In the genomic region with DNA sequence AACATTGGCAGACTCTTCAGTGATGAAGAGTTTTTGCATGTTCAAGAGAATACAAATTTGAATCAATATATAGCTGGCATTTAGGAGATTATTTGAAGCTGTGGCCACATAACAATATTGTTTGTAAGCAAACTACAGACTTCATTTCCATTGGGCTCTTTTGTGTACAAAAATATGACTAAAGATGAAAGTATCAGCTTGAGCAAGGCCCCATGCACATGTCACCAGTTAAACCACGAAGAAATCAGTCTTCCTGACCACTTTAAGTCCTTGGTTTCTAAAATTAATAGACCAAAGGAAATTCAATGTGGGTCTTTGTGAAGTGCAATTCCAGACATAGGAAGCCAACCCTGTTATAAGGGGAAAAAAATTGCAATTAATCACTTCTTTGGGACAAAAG, we compare ENCODE assay signal across 13 cellular contexts.
DNase-seq lines count a peak whose midpoint lies in the region; ATAC-seq and TF ChIP-seq lines count a peak whose summit lies in the region.
"Had no signal": no experiment of that assay in that cellular context is flagged by ENCODE, and none has a peak within 500 bp of the region (broad histone marks: within the 10 kb centered on the region; RNA-seq: fewer than 3 reads in every experiment).

No MANE protein-coding gene starts in this region.

- peaks cover 6% of the 10 kb centered on the region for H3K9me3 Mint-ChIP-seq in nephron progenitor cell

- TF ChIP-seq POLR2A in erythroblast (IDR thresholded peaks at IDR 0.05; ENCODE audit: low read length), result no peak

- DNase-seq in UCSD-AML1 (lab: John Stamatoyannopoulos, UW; ENCODE audit: unreplicated experiment), result peak; percentile 3
- DNase-seq in nephron progenitor cell, result no peak
- DNase-seq in NCI-H2029 (lab: John Stamatoyannopoulos, UW), result no peak
- DNase-seq in erythroblast (lab: John Stamatoyannopoulos, UW), result no peak
- DNase-seq: CD8-positive, alpha-beta memory T cell; H9; KG1; NCI-H1092 treated with DMSO at 0.1 percent for 48 hours; NCI-H1694; T-helper 1 cell had no signal

- H3K27me3 Mint-ChIP-seq in nephron progenitor cell (ENCODE audit: low read depth, poor library complexity), result no peaks in the 10 kb centered on the region
- H3K27me3 Mint-ChIP-seq: CD8-positive, alpha-beta memory T cell had no signal

- no peaks in the 10 kb centered on the region for H3K36me3 Mint-ChIP-seq in nephron progenitor cell (ENCODE audit: low read depth)
- H3K36me3 Mint-ChIP-seq: CD8-positive, alpha-beta memory T cell had no signal

- no peak overlapping the region for H3K27ac Mint-ChIP-seq in nephron progenitor cell
- H3K27ac Mint-ChIP-seq: CD8-positive, alpha-beta memory T cell; H9 had no signal

- H3K4me3 Mint-ChIP-seq in nephron progenitor cell, result no peak overlapping the region
- H3K4me3 Mint-ChIP-seq: CD8-positive, alpha-beta memory T cell; H9 had no signal

- peak; percentile 85 for ATAC-seq in GM19395 (IDR thresholded peaks at IDR 0.05; ENCODE audit: unreplicated experiment)
- ATAC-seq in HG03342 (IDR thresholded peaks at IDR 0.05; ENCODE audit: unreplicated experiment), result peak; percentile 48
- ATAC-seq in GM21717 (IDR thresholded peaks at IDR 0.05; ENCODE audit: unreplicated experiment), result no peak

- no peaks in the 10 kb centered on the region for H3K4me1 Mint-ChIP-seq in nephron progenitor cell
- H3K4me1 Mint-ChIP-seq: CD8-positive, alpha-beta memory T cell; H9 had no signal

- no peak for TF ChIP-seq CTCF in nephron progenitor cell (IDR thresholded peaks at IDR 0.05)
